ENCODE assay signal across 9 cellular contexts in genomic region chr7:100802951-100803350, GRCh38. TPM values are rescaled to one million over a fixed set of nuclear protein-coding genes. Genes with fewer than 3 reads are reported as not detected.
DNase-seq lines count a peak whose midpoint lies in the region; ATAC-seq, FAIRE-seq and TF ChIP-seq lines count a peak whose summit lies in the region.
"Had no signal": no experiment of that assay in that cellular context is flagged by ENCODE, and none has a peak within 500 bp of the region (broad histone marks: within the 10 kb centered on the region; RNA-seq: fewer than 3 reads in every experiment).

No MANE protein-coding gene starts in this region.

- ATAC-seq in GM21447 (IDR thresholded peaks at IDR 0.05; ENCODE audit: unreplicated experiment): peak; percentile 11

- peaks cover 3% of the 10 kb centered on the region for H3K36me3 Mint-ChIP-seq in glutamatergic neuron (ENCODE audit: unreplicated experiment)

- H3K36me3 ChIP-seq in Peyer's patch: peaks cover 0 to 31% (median 0%) of the 10 kb centered on the region in 3 donors
- peaks cover 2 to 3% of the 10 kb centered on the region in 2 donors for H3K36me3 ChIP-seq in small intestine (ENCODE audit: control insufficient read depth in 2 of 2, insufficient read depth in 2 of 2, low read length in 2 of 2)

- peak overlapping the region; percentile 98 for H3K27ac Mint-ChIP-seq in glutamatergic neuron (ENCODE audit: unreplicated experiment)

- H3K4me1 ChIP-seq in Peyer's patch (peaks cover 0 to 43% (median 7%) of the 10 kb centered on the region in 4 donors), small intestine (ENCODE audit: control insufficient read depth in 2 of 2, insufficient read depth in 1 of 2, low read depth in 1 of 2, low read length in 1 of 2) (peaks cover 2 to 4% of the 10 kb centered on the region in 2 donors)

- peak overlapping the region; percentile 79 for H3K4me3 Mint-ChIP-seq in glutamatergic neuron (ENCODE audit: unreplicated experiment)

- no peaks in the 10 kb centered on the region for H3K9me3 ChIP-seq in Peyer's patch
- no peaks in the 10 kb centered on the region for H3K9me3 ChIP-seq in small intestine (ENCODE audit: control insufficient read depth, low read depth)

- H3K9me3 Mint-ChIP-seq in glutamatergic neuron (ENCODE audit: unreplicated experiment): peaks cover 18% of the 10 kb centered on the region

- peaks cover 20% of the 10 kb centered on the region for H3K4me1 Mint-ChIP-seq in glutamatergic neuron (ENCODE audit: low read depth, unreplicated experiment)

- no peak for FAIRE-seq in small intestine (lab: Jason Lieb, UNC)

- TF ChIP-seq POLR2A in Peyer's patch (IDR thresholded peaks at IDR 0.05): no peak

- H3K27me3 ChIP-seq in Peyer's patch (no peaks in the 10 kb centered on the region), small intestine (ENCODE audit: control insufficient read depth in 2 of 2, insufficient read depth in 2 of 2, low read length in 2 of 2) (no peaks in the 10 kb centered on the region)

- H3K4me3 ChIP-seq in Peyer's patch (peak overlapping the region in 1 of 4 donors; percentile 32), small intestine (ENCODE audit: low read depth in 1 of 2, low read length in 2 of 2) (peak overlapping the region in 1 of 2 donors; percentile 35)

- TF ChIP-seq CTCF in Peyer's patch (IDR thresholded peaks at IDR 0.05) (no peak), glutamatergic neuron (IDR thresholded peaks at IDR 0.05; ENCODE audit: partially characterized antibody, unreplicated experiment) (no peak), GM13976 (IDR thresholded peaks at IDR 0.05; ENCODE audit: borderline replicate concordance, control extremely low read depth, extremely low read depth, insufficient read depth, missing control alignments) (no peak)

- in situ Hi-C loops in GM13976 (cut with MboI; ENCODE audit: low sequenced_read_pairs, unreplicated experiment): no loop called here

- H3K27ac ChIP-seq in Peyer's patch: peak overlapping the region; percentile 22 to 72 (median 46)
- peak overlapping the region in 1 of 2 donors; percentile 38 for H3K27ac ChIP-seq in small intestine (ENCODE audit: low read depth in 1 of 2, low read length in 1 of 2)

- DNase-seq in Peyer's patch (no peak), glutamatergic neuron (no peak), small intestine (peak; percentile 32), GM13976 (ENCODE audit: low spot score) (no peak), hippocampal formation (lab: John Stamatoyannopoulos, UW) (no peak), NCI-H1436 (lab: John Stamatoyannopoulos, UW) (no peak)
- no peak for DNase-seq in activated CD4-positive, alpha-beta T cell treated with anti-CD3 and anti-CD28 coated beads, Interleukin-2, amount 50 U/mL, for 48 hours
- DNase-seq: stimulated activated naive CD4-positive, alpha-beta T cell treated with Interleukin-2 at 50 U/mL for 16 hours had no signal

- 0 to 49% (median 40%) methylated on average over 3 to 4 of the region's 4 CpGs for WGBS in small intestine, 3 donors

- peaks cover 20% of the 10 kb centered on the region for H3K27me3 Mint-ChIP-seq in glutamatergic neuron (ENCODE audit: unreplicated experiment)

RNA-seq across cellular contexts. Expression of gene EPHB4, which starts 24.4 kb away (rescaled TPM):
- total RNA-seq in Peyer's patch (10 to 100 TPM; 10.3 to 48.7 (median 31.7) TPM), glutamatergic neuron (ENCODE audit: unreplicated experiment) (21.5 TPM)
- 10 to 100 TPM in 1 of 3 donors, 1 to 10 TPM in 2; 1.3 to 53.9 (median 2.7) TPM for polyA plus RNA-seq in small intestine

RNA-seq across cellular contexts. Expression of gene SLC12A9, which starts 49.6 kb away (rescaled TPM):
- 10 to 100 TPM; 24.8 to 51.1 (median 28.2) TPM for total RNA-seq in Peyer's patch
- total RNA-seq in glutamatergic neuron (ENCODE audit: unreplicated experiment): 36.7 TPM
- 10 to 100 TPM; 10.5 to 28.8 (median 12.7) TPM for polyA plus RNA-seq in small intestine
